In the genomic region with DNA sequence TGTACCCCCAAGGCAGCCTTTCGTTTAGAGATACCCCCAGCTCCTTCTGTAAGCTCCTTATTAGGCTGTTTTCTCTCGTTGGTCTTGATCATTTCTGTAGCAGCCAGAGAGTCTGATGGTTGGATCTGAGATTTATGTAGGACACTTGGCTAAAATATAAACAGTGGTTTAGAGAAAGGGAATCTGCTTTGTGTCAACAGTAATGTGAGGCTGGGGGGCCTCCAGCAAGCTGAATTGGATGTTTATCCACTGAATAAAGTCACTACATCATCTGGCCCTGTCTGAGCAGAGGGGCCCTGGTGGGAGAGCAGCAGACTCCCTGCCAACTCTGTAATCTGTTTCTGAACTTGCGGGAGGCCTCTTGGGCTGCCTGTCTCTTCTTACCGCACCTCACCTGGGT, we compare ENCODE assay signal across 2 cellular contexts.
TF ChIP-seq lines count a peak whose summit lies in the region.

No MANE protein-coding gene starts in this region.

TF ChIP-seq in SK-N-SH, 30 proteins besides CTCF, POLR2A, EP300 and RAD21 (continued from another document):
- TF ChIP-seq YY1 (IDR thresholded peaks at IDR 0.05; ENCODE audit: low read depth): no peak
- TF ChIP-seq IRF3 (IDR thresholded peaks at IDR 0.05; ENCODE audit: low read depth, low read length): no peak
- no peak for TF ChIP-seq RXRA (IDR thresholded peaks at IDR 0.05; ENCODE audit: borderline replicate concordance, low read depth)
- TF ChIP-seq SMC3 (IDR thresholded peaks at IDR 0.05; ENCODE audit: low read depth, low read length): no peak
- no peak for TF ChIP-seq ELF1 (IDR thresholded peaks at IDR 0.05)
- no peak for TF ChIP-seq USF2 (IDR thresholded peaks at IDR 0.05; ENCODE audit: borderline replicate concordance, low read depth, low read length)

TF ChIP-seq in SK-N-SH treated with all-trans-retinoic acid at 6 μM for 48 hours, 23 proteins besides CTCF, POLR2A, EP300 and RAD21 (continued from another document):
- TF ChIP-seq ZC3H10 (CRISPR knock-in tag; IDR thresholded peaks at IDR 0.05) (no peak), SNAI2 (CRISPR knock-in tag; IDR thresholded peaks at IDR 0.05) (no peak), TOX (CRISPR knock-in tag; IDR thresholded peaks at IDR 0.05; ENCODE audit: borderline replicate concordance) (no peak), ISL1 (CRISPR knock-in tag; IDR thresholded peaks at IDR 0.05) (no peak)
